Comparison of ENCODE assay signal across 34 cellular contexts in genomic region chr6:21082091-21082490, GRCh38.
"Had no signal": no experiment of that assay in that cellular context is flagged by ENCODE, and none has a peak within 500 bp of the region (broad histone marks: within the 10 kb centered on the region; RNA-seq: fewer than 3 reads in every experiment).

No MANE protein-coding gene starts in this region.

- H3K9me3 ChIP-seq: ascending aorta, Peyer's patch, SJSA1 had no signal

- H3K4me3 ChIP-seq: ascending aorta, cardiac muscle cell, Peyer's patch, SJSA1 had no signal

- H3K27ac ChIP-seq: ascending aorta, cardiac muscle cell, KMS-11, Peyer's patch, SJSA1, VCaP had no signal

- H3K27me3 ChIP-seq: ascending aorta, cardiac muscle cell, Peyer's patch, SJSA1 had no signal

- H3K36me3 ChIP-seq: cardiac muscle cell, Peyer's patch had no signal

- ATAC-seq: activated T-cell treated with anti-CD3 and anti-CD28 coated beads, Interleukin-2, amount 50 U/mL, for 4 hours; PC-3 had no signal

- DNase-seq: activated B cell treated with CpG ODN at 0.5 μM for 24 hours; activated CD4-positive, alpha-beta memory T cell treated with anti-CD3 and anti-CD28 coated beads for 36 hours; activated CD4-positive, alpha-beta T cell treated with anti-CD3 and anti-CD28 coated beads for 4 hours; activated CD4-positive, alpha-beta T cell treated with anti-CD3 and anti-CD28 coated beads, Interleukin-2, amount 50 U/mL, for 1 hour; activated CD4-positive, CD25-positive, alpha-beta regulatory T cell treated with anti-CD3 and anti-CD28 coated beads, Interleukin-2, amount 50 U/mL, for 72 hours; activated CD8-positive, alpha-beta memory T cell treated with anti-CD3 and anti-CD28 coated beads, Interleukin-2, amount 50 U/mL, for 4 hours; activated naive CD4-positive, alpha-beta T cell treated with anti-CD3 and anti-CD28 coated beads, Interleukin-2, amount 10 ng/mL, durations not matched to agents 7 days and 5 days; activated T-cell treated with anti-CD3 and anti-CD28 coated beads for 4 hours; activated T-cell treated with anti-CD3 and anti-CD28 coated beads, Interleukin-2, amount 50 U/mL, for 4 hours; amygdala; MM.1S; MV-4-11; NCI-H1092; NCI-H1436 treated with DMSO at 0.1 percent for 48 hours; NCI-H1694 treated with DMSO at 0.1 percent for 48 hours; NCI-H2029; NCI-H345; NCI-H510A; NCI-H526; NCI-H748 treated with DMSO at 0.1 percent for 48 hours; NK-92 treated with Interleukin-12 subunit alpha and Interleukin-12 subunit beta, amount 100 ng/mL, for 24 hours; PC-3; Peyer's patch; RPMI8226; SHP77 treated with DMSO at 0.1 percent for 48 hours; SW 1271; T-helper 1 cell; T-helper 2 cell; T-helper 9 cell had no signal

- H3K4me1 ChIP-seq: ascending aorta, Peyer's patch, SJSA1 had no signal
